In the genomic region with DNA sequence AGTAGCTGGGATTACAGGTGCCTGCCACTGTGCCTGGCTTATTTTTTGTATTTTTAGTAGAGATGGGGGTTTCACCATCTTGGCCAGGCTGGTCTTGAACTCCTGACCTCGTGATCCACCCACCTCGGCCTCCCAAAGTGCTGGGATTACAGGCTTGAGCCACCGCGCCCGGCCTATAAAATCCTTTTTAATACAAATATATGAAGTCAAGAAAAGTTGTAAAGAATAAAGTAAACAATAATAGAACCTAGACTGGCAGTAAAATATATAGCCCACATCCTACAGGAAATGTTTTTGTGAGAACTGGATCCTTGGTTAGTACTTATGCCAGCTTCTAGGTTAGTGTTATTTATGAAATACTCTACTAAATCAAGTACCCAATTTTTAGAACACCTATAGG, we compare ENCODE assay signal across 5 cellular contexts.
A peak's percentile ranks its signal among the peaks of the same experiment; 100 is the strongest.
DNase-seq lines count a peak whose midpoint lies in the region; ATAC-seq and TF ChIP-seq lines count a peak whose summit lies in the region.
"Not testable (repeated sequence)": the region's sequence is repeated elsewhere in the genome, so short reads cannot be mapped to it uniquely, and the experiment has no call there.

No MANE protein-coding gene starts in this region.

- not testable (repeated sequence) for H3K27ac ChIP-seq in BLaER1
- peak overlapping the region; percentile 69 to 71 for H3K27ac ChIP-seq in ascending aorta
- peak overlapping the region; percentile 48 for H3K27ac ChIP-seq in left ventricle myocardium inferior (replicated peaks)
- peak overlapping the region; percentile 25 to 48 for H3K27ac ChIP-seq in tibial artery

- H3K36me3 ChIP-seq in BLaER1 (0 out of 2 replicates have a peak, but pooled peaks cover 10% of the 10 kb centered on the region), ascending aorta (peaks cover 0 to 12% of the 10 kb centered on the region in 2 donors), left ventricle myocardium inferior (peaks cover 22% of the 10 kb centered on the region)
- not testable (repeated sequence) for H3K36me3 ChIP-seq in mucosa of descending colon (ENCODE audit: low read depth); tibial artery

- not testable (repeated sequence) for H3K4me3 ChIP-seq in BLaER1, ascending aorta, left ventricle myocardium inferior, mucosa of descending colon, tibial artery

- not testable (repeated sequence) for DNase-seq in ascending aorta (ENCODE audit: low spot score in 2 of 2); left ventricle myocardium inferior; tibial artery
- DNase-seq in mucosa of descending colon, result peak in 2 of 3 donors; percentile 48 to 54

- H3K9ac ChIP-seq in BLaER1, result not testable (repeated sequence)

- 0 out of 2 replicates have a peak overlapping the region, but pooled peaks have one; percentile 11 for H3K4me2 ChIP-seq in BLaER1

- H3K27me3 ChIP-seq in BLaER1; ascending aorta; left ventricle myocardium inferior (ENCODE audit: low read depth); tibial artery: not testable (repeated sequence)

- TF ChIP-seq CTCF in ascending aorta (IDR thresholded peaks at IDR 0.05); left ventricle myocardium inferior (IDR thresholded peaks at IDR 0.05; ENCODE audit: borderline replicate concordance); mucosa of descending colon (IDR thresholded peaks at IDR 0.05); tibial artery (IDR thresholded peaks at IDR 0.05): not testable (repeated sequence)

- ATAC-seq in mucosa of descending colon, result peak; percentile 84

- H3K4me1 ChIP-seq in BLaER1 (peaks cover 16% of the 10 kb centered on the region), left ventricle myocardium inferior (peaks cover 22% of the 10 kb centered on the region), tibial artery (peaks cover 0 to 17% (median 0%) of the 10 kb centered on the region in 4 donors)
- H3K4me1 ChIP-seq in ascending aorta; mucosa of descending colon (ENCODE audit: low read depth): not testable (repeated sequence)

- H4K20me1 ChIP-seq in BLaER1, result not testable (repeated sequence)

- intact Hi-C loops in ascending aorta (cut with DNase I); left ventricle myocardium inferior (cut with micrococcal nuclease); mucosa of descending colon (cut with DNase I, micrococcal nuclease); tibial artery (cut with DNase I; ENCODE audit: low total_unique reads): not testable (repeated sequence)

- not testable (repeated sequence) for H3K9me3 ChIP-seq in BLaER1; ascending aorta; left ventricle myocardium inferior (replicated peaks); mucosa of descending colon; tibial artery
